8 cellular contexts compared by ENCODE assay signal in the genomic region with DNA sequence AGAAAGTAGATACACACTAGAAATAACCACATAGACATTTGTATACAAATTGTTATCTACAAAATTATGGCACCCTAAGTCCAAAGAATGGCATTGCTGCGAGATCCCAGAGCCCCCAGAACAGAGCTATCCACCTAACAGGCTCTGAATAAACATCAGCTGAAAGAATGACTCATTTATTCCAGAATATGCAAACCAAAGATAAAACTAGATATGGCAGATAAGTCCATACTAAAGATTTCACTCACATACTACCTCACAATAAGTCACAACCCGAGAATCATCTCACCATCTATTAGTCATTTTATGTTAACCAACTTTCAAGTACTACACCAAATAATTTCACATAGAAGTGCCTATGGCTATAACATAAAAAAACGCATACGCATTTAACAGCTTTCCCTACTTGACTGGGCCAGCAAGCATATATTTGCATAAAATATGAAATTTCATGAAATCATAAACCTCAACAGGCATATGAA. TPM values are rescaled to one million over a fixed set of nuclear protein-coding genes. Genes with fewer than 3 reads are reported as not detected.
DNase-seq lines count a peak whose midpoint lies in the region; ATAC-seq and TF ChIP-seq lines count a peak whose summit lies in the region.

No MANE protein-coding gene starts in this region.

- H3K27me3 Mint-ChIP-seq in chondrocyte (ENCODE audit: low read depth) = no peaks in the 10 kb centered on the region

- no peaks in the 10 kb centered on the region for H3K27me3 ChIP-seq in HAP-1 (ENCODE audit: low read depth)

- no peak for TF ChIP-seq CTCF in chondrocyte (IDR thresholded peaks at IDR 0.05)

- peaks cover 14% of the 10 kb centered on the region for H3K4me1 ChIP-seq in HAP-1

- H3K9me3 Mint-ChIP-seq in chondrocyte (ENCODE audit: low read depth) = no peaks in the 10 kb centered on the region

- no peak overlapping the region for H3K4me3 ChIP-seq in HAP-1

- DNase-seq in AG08396 (ENCODE audit: low spot score) (peak; percentile 37), LHCN-M2 (ENCODE audit: low read depth) (peak; percentile 47), chondrocyte (ENCODE audit: low spot score) (no peak), HAP-1 (ENCODE audit: low spot score in 2 of 2) (no peak), anterior cingulate cortex (lab: John Stamatoyannopoulos, UW) (no peak)

- no peak overlapping the region for H3K4me3 Mint-ChIP-seq in chondrocyte (ENCODE audit: unreplicated experiment)

- peaks cover 21% of the 10 kb centered on the region for H3K36me3 ChIP-seq in HAP-1 (replicated peaks)

- no peaks in the 10 kb centered on the region for H3K9me3 ChIP-seq in HAP-1

- H3K36me3 Mint-ChIP-seq in chondrocyte (ENCODE audit: low read depth) = no peaks in the 10 kb centered on the region

- in situ Hi-C loops in HAP-1 (cut with MboI; ENCODE audit: low sequenced_read_pairs) = no loop called here

- H3K27ac Mint-ChIP-seq in chondrocyte (ENCODE audit: unreplicated experiment) = peak overlapping the region; percentile 62

- peaks cover 70% of the 10 kb centered on the region for H3K4me1 Mint-ChIP-seq in chondrocyte (ENCODE audit: low read depth)

- peak; percentile 74 for ATAC-seq in GM18868 (IDR thresholded peaks at IDR 0.05; ENCODE audit: unreplicated experiment)
- no peak for ATAC-seq in GM18873 (IDR thresholded peaks at IDR 0.05; ENCODE audit: low FRiP score, unreplicated experiment)
- no peak for ATAC-seq in HG02840 (IDR thresholded peaks at IDR 0.05; ENCODE audit: low FRiP score, unreplicated experiment)

RNA-seq across cellular contexts. Expression of gene CNIH1, which starts 5.6 kb away (rescaled TPM):
- 144 and 255 TPM in 2 replicates for total RNA-seq in LHCN-M2 (2014; rRNA removed)
- polyA plus RNA-seq in LHCN-M2 (2012) = 114 TPM
- total RNA-seq in chondrocyte = 131 to 141 TPM (median 140 TPM) in 3 replicates

RNA-seq across cellular contexts. Expression of gene CDKN3, which starts 38.7 kb away (rescaled TPM):
- total RNA-seq in LHCN-M2 (2014; rRNA removed) = 123 and 178 TPM in 2 replicates
- 81.6 TPM for polyA plus RNA-seq in LHCN-M2 (2012)
- 5.3 to 10.4 TPM (median 8.9 TPM) in 3 replicates for total RNA-seq in chondrocyte

RNA-seq across cellular contexts. Expression of gene GMFB, which starts 53.2 kb away (rescaled TPM):
- total RNA-seq in LHCN-M2 (2014; rRNA removed) = 126 and 128 TPM in 2 replicates
- 28.9 TPM for polyA plus RNA-seq in LHCN-M2 (2012)
- total RNA-seq in chondrocyte = 29.9 to 36.8 TPM (median 33.1 TPM) in 3 replicates

Comparison
In these comparisons a context has a peak if more than half of its experiments do, and no peak if none do; other contexts are left out.
1. DNase-seq: peak in AG08396 (single experiment) and LHCN-M2 (single experiment); none in chondrocyte (single experiment), HAP-1 (0 of 2) and anterior cingulate cortex (0 of 58).
2. RNA of gene CDKN3, which starts 38.7 kb away (total RNA-seq): 123 to 178 TPM in LHCN-M2; 5.3 to 10.4 TPM in chondrocyte; every median in the first group is over 10 times any median in the second.